ENCODE assay signal across 21 cellular contexts in genomic region chr1:66206563-66207154, GRCh38.
"Had no signal": no experiment of that assay in that cellular context is flagged by ENCODE, and none has a peak within 500 bp of the region (broad histone marks: within the 10 kb centered on the region; RNA-seq: fewer than 3 reads in every experiment).

No MANE protein-coding gene starts in this region.

- H3K4me3 ChIP-seq: ascending aorta, cardiac muscle cell, coronary artery, lung, prostate gland, SJCRH30, thyroid gland had no signal

- H3K4me1 ChIP-seq: ascending aorta, prostate gland, thyroid gland had no signal

- H3K9me3 ChIP-seq: ascending aorta, neutrophil, prostate gland, SJCRH30, thyroid gland had no signal

- H3K27me3 ChIP-seq: ascending aorta, cardiac muscle cell, neutrophil, SJCRH30, thyroid gland had no signal

- DNase-seq: activated CD4-positive, alpha-beta memory T cell treated with anti-CD3 and anti-CD28 coated beads for 36 hours; activated CD4-positive, CD25-positive, alpha-beta regulatory T cell treated with anti-CD3 and anti-CD28 coated beads, Interleukin-2, amount 50 U/mL, for 72 hours; activated gamma-delta T cell treated with Interleukin-2 at 50 U/mL for 16 hours; activated naive CD8-positive, alpha-beta T cell treated with anti-CD3 and anti-CD28 coated beads for 36 hours; activated T-cell treated with anti-CD3 and anti-CD28 coated beads, Interleukin-2, amount 50 U/mL, for 48 hours; effector memory CD4-positive, alpha-beta T cell; hypothalamus; midbrain; naive thymus-derived CD4-positive, alpha-beta T cell; SJCRH30; stimulated activated CD4-positive, alpha-beta T cell treated with anti-CD3 and anti-CD28 coated beads, Interleukin-4, amount 100 ng/mL, for 4 hours; stimulated activated naive CD8-positive, alpha-beta T cell treated with anti-CD3 and anti-CD28 coated beads, Interleukin-15, amount 100 ng/mL, for 72 hours; T-helper 9 cell had no signal

- H3K36me3 ChIP-seq: ascending aorta, cardiac muscle cell, neutrophil, prostate gland, SJCRH30, thyroid gland had no signal

- ATAC-seq: naive thymus-derived CD4-positive, alpha-beta T cell; stimulated activated naive CD8-positive, alpha-beta T cell treated with anti-CD3 and anti-CD28 coated beads, Interleukin-15, amount 100 ng/mL, for 72 hours had no signal

- H3K27ac ChIP-seq: ascending aorta, cardiac muscle cell, coronary artery, epithelial cell of prostate, neutrophil, prostate gland, SJCRH30, thyroid gland had no signal
